In the genomic region with DNA sequence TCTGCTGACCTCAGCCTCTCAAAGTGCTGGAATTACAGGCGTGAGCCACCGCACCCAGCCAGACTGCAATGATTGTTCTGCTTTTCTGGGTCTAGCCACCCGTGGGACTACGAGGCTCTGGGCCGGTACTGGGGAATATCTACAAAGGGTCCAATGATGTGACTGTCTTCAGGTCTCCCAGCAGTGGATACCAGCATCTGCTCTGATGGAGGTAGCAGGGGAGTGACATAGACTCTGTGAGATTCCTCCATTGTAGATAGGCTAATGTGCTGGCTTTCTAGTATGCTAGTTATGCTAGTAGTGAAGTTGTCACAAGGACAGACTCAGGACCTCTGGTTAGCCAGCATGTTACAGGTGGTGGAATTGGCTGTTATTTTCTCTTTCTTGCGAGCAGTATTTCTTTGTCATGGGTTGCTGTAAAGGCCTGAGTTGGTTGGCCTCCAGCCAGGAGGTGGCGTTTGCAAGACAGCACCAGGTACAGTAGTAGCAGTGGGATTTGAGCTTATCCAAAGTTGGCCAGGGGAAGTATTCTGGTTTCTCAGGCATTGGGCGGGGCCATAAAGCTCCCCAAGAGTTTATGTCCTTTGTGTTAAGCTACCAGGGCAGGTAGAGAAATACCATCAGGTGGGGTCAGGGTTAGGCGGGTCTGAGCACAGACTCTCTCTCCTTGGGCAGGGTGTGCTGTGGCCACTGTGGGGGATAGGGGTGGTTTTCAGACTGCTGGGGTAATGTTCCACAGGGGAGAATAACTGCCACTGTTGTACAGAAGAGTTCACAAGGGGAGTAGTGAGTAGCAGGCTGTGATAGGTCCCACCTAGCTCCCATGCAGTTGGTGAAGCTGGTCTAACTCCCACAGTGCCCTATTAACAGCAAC, we compare ENCODE assay signal across 21 cellular contexts.
"Had no signal": no experiment of that assay in that cellular context is flagged by ENCODE, and none has a peak within 500 bp of the region (broad histone marks: within the 10 kb centered on the region; RNA-seq: fewer than 3 reads in every experiment).

No MANE protein-coding gene starts in this region.

- H3K36me3 ChIP-seq: colonic mucosa, gastrocnemius medialis, ovary, right lobe of liver, transverse colon had no signal

- DNase-seq: activated CD4-positive, alpha-beta T cell treated with anti-CD3 and anti-CD28 coated beads for 36 hours; activated CD4-positive, CD25-positive, alpha-beta regulatory T cell; activated CD8-positive, alpha-beta memory T cell treated with anti-CD3 and anti-CD28 coated beads, Interleukin-2, amount 10 ng/mL, durations not matched to agents 7 days and 5 days; activated CD8-positive, alpha-beta T cell treated with anti-CD3 and anti-CD28 coated beads, Interleukin-2, amount 10 ng/mL, durations not matched to agents 7 days and 5 days; activated T-cell treated with anti-CD3 and anti-CD28 coated beads, Interleukin-2, amount 50 U/mL, for 48 hours; colonic mucosa; effector CD8-positive, alpha-beta T cell; gastrocnemius medialis; glutamatergic neuron; naive B cell; nephron progenitor cell; ovary; right lobe of liver; stimulated activated CD4-positive, alpha-beta T cell treated with anti-CD3 and anti-CD28 coated beads, Interleukin-2, amount 100 ng/mL, for 48 hours; stimulated activated naive CD4-positive, alpha-beta T cell treated with Interleukin-2 at 50 U/mL for 16 hours; T-cell; transverse colon had no signal

- H3K27ac ChIP-seq: colonic mucosa, gastrocnemius medialis, hepatocyte, ovary, right lobe of liver, transverse colon had no signal

- H3K4me3 ChIP-seq: colonic mucosa, gastrocnemius medialis, hepatocyte, lung, ovary, right lobe of liver, transverse colon had no signal

- H3K9me3 ChIP-seq: colonic mucosa, gastrocnemius medialis, ovary, right lobe of liver, transverse colon had no signal

- H3K4me1 ChIP-seq: colonic mucosa, right lobe of liver, transverse colon had no signal

- ATAC-seq: activated CD4-positive, alpha-beta T cell treated with anti-CD3 and anti-CD28 coated beads for 36 hours; activated CD8-positive, alpha-beta memory T cell treated with anti-CD3 and anti-CD28 coated beads, Interleukin-2, amount 10 ng/mL, durations not matched to agents 7 days and 5 days; activated CD8-positive, alpha-beta T cell treated with anti-CD3 and anti-CD28 coated beads, Interleukin-2, amount 10 ng/mL, durations not matched to agents 7 days and 5 days; activated naive CD4-positive, alpha-beta T cell treated with anti-CD3 and anti-CD28 coated beads, Interleukin-2, amount 50 U/mL, for 72 hours; left lobe of liver; right lobe of liver; T-cell had no signal

- H3K27me3 ChIP-seq: colonic mucosa, gastrocnemius medialis, hepatocyte, ovary, right lobe of liver, transverse colon had no signal
